In genomic region chr11:7072401-7073028, GRCh38 we compare ENCODE assay signal across 20 cellular contexts. TPM values are rescaled to one million over a fixed set of nuclear protein-coding genes. Genes with fewer than 3 reads are reported as not detected.
"Had no signal": no experiment of that assay in that cellular context is flagged by ENCODE, and none has a peak within 500 bp of the region (broad histone marks: within the 10 kb centered on the region; RNA-seq: fewer than 3 reads in every experiment).

No MANE protein-coding gene starts in this region.

- H3K27ac Mint-ChIP-seq: activated CD8-positive, alpha-beta T cell treated with anti-CD3 and anti-CD28 coated beads for 36 hours; activated naive CD4-positive, alpha-beta T cell treated with anti-CD3 and anti-CD28 coated beads, Interleukin-2, amount 50 U/mL, for 24 hours; nephron; T-helper 17 cell had no signal

- H3K36me3 ChIP-seq: adrenal gland, right lobe of liver, transverse colon had no signal

- H3K9me3 ChIP-seq: adrenal gland, right lobe of liver, transverse colon had no signal

- H3K4me3 ChIP-seq: adrenal gland, right lobe of liver, smooth muscle cell, transverse colon had no signal

- H3K4me1 ChIP-seq: adrenal gland, right lobe of liver, transverse colon had no signal

- H3K27me3 ChIP-seq: adrenal gland, right lobe of liver, transverse colon had no signal

- H3K36me3 Mint-ChIP-seq: activated naive CD4-positive, alpha-beta T cell treated with anti-CD3 and anti-CD28 coated beads, Interleukin-2, amount 50 U/mL, for 24 hours had no signal

- H3K9me3 Mint-ChIP-seq: activated CD8-positive, alpha-beta T cell treated with anti-CD3 and anti-CD28 coated beads for 36 hours; activated naive CD4-positive, alpha-beta T cell treated with anti-CD3 and anti-CD28 coated beads, Interleukin-2, amount 50 U/mL, for 24 hours; activated T-cell treated with anti-CD3 and anti-CD28 coated beads, Interleukin-2, amount 50 U/mL, for 4 hours; nephron had no signal

- H3K27ac ChIP-seq: adrenal gland, right lobe of liver, transverse colon had no signal

- H3K4me3 Mint-ChIP-seq: activated CD8-positive, alpha-beta T cell treated with anti-CD3 and anti-CD28 coated beads for 36 hours; activated naive CD4-positive, alpha-beta T cell treated with anti-CD3 and anti-CD28 coated beads, Interleukin-2, amount 50 U/mL, for 24 hours; activated T-cell treated with anti-CD3 and anti-CD28 coated beads, Interleukin-2, amount 50 U/mL, for 4 hours; nephron; T-helper 17 cell had no signal

- DNase-seq: activated CD4-positive, alpha-beta T cell treated with anti-CD3 and anti-CD28 coated beads for 4 hours; activated CD8-positive, alpha-beta T cell treated with anti-CD3 and anti-CD28 coated beads for 36 hours; activated effector memory CD4-positive, alpha-beta T cell treated with Interleukin-2 at 50 U/mL for 16 hours; activated T-cell treated with anti-CD3 and anti-CD28 coated beads, Interleukin-2, amount 50 U/mL, for 4 hours; adrenal gland; kidney glomerular epithelial cell; right lobe of liver; stimulated activated CD4-positive, alpha-beta T cell treated with anti-CD3 and anti-CD28 coated beads, Interleukin-4, amount 100 ng/mL, for 4 hours; stimulated activated CD8-positive, alpha-beta memory T cell treated with anti-CD3 and anti-CD28 coated beads, Interleukin-4, amount 100 ng/mL, for 48 hours; stimulated activated naive CD4-positive, alpha-beta T cell treated with Interleukin-2 at 50 U/mL for 16 hours; T-helper 17 cell; transverse colon had no signal

- H3K4me1 Mint-ChIP-seq: activated naive CD4-positive, alpha-beta T cell treated with anti-CD3 and anti-CD28 coated beads, Interleukin-2, amount 50 U/mL, for 24 hours; nephron; T-helper 17 cell had no signal

RNA-seq across cellular contexts. Expression of gene RBMXL2, which starts 16.3 kb away (rescaled TPM):
- total RNA-seq: activated CD8-positive, alpha-beta T cell treated with anti-CD3 and anti-CD28 coated beads for 36 hours; activated T-cell treated with anti-CD3 and anti-CD28 coated beads, Interleukin-2, amount 50 U/mL, for 4 hours; adrenal gland; cardiac septum; esophagus mucosa; lower leg skin; mesenteric fat pad; omental fat pad; right lobe of liver; smooth muscle cell; T-helper 17 cell had no signal

RNA-seq across cellular contexts. Expression of gene NLRP14, which starts 52.2 kb away (rescaled TPM):
- total RNA-seq: activated T-cell treated with anti-CD3 and anti-CD28 coated beads, Interleukin-2, amount 50 U/mL, for 4 hours; cardiac septum; esophagus mucosa; mesenteric fat pad; omental fat pad; smooth muscle cell; T-helper 17 cell had no signal

RNA-seq across cellular contexts. Expression of gene ZNF214, which starts 52.4 kb away (rescaled TPM):
- total RNA-seq: activated CD8-positive, alpha-beta T cell treated with anti-CD3 and anti-CD28 coated beads for 36 hours; activated T-cell treated with anti-CD3 and anti-CD28 coated beads, Interleukin-2, amount 50 U/mL, for 4 hours; T-helper 17 cell had no signal
